Comparison of ENCODE assay signal across 8 cellular contexts in the genomic region with DNA sequence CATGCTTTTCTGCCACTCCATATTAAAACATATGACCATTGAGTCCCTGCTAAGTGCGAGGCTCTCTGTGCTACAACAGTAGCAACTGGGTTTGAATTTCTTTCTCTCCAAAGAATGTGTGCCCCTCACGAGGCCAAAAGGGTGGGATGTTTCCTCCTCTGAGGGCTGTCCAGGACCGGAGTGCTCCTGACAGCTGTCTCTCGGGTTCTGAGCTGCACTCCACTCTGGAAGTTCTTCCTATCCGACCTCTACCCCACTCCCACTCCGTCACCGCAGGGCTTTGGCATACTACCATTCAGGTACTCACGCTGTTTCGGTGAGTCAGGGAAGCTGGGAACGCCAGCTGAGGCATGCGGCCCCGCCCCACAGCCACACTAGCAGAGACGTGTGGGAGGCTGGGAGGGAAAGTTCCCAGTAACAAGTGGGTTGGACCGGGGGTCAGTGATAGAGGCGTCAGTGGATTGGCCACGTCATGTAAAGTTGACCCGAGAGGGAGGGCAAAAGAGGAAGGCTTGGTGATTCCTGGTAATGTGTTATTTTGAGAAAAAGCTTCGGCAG. TPM values are rescaled to one million over a fixed set of nuclear protein-coding genes. Genes with fewer than 3 reads are reported as not detected.
DNase-seq lines count a peak whose midpoint lies in the region; ATAC-seq and TF ChIP-seq lines count a peak whose summit lies in the region.

No MANE protein-coding gene starts in this region.

- H3K9me3 ChIP-seq in HUES6 (ENCODE audit: control insufficient read depth, insufficient read depth, low read depth, low read length) = no peaks in the 10 kb centered on the region
- no peaks in the 10 kb centered on the region for H3K9me3 ChIP-seq in osteoblast (ENCODE audit: low read depth, low read length)

- peak overlapping the region; percentile 81 for H3K9ac ChIP-seq in HUES6 (ENCODE audit: low read length)

- H4K20me1 ChIP-seq in osteoblast (ENCODE audit: insufficient read depth, low read length) = no peaks in the 10 kb centered on the region

- H3K4me1 ChIP-seq in HUES6 (ENCODE audit: control insufficient read depth, insufficient read depth, low read length) (peaks cover 17% of the 10 kb centered on the region), osteoblast (ENCODE audit: insufficient read depth, low read length) (peaks cover 21% of the 10 kb centered on the region), urinary bladder (ENCODE audit: insufficient read depth) (no peaks in the 10 kb centered on the region)

- peak overlapping the region; percentile 98 for H3K27ac Mint-ChIP-seq in activated naive CD8-positive, alpha-beta T cell

- peaks cover 45% of the 10 kb centered on the region for H3K4me1 Mint-ChIP-seq in activated naive CD8-positive, alpha-beta T cell (ENCODE audit: low read depth)

- WGBS in urinary bladder = 5% methylated on average over 18 of the region's 18 CpGs

- H3K79me2 ChIP-seq in osteoblast (ENCODE audit: insufficient read depth, low read length) = peaks cover 30% of the 10 kb centered on the region

- peak; percentile 46 for DNase-seq in DMS114 treated with DMSO at 0.1 percent for 48 hours (lab: John Stamatoyannopoulos, UW; ENCODE audit: unreplicated experiment)
- DNase-seq in RPMI8226 = peak; percentile 92
- peak; percentile 89 for DNase-seq in Right ventricle myocardium inferior (ENCODE audit: missing footprints)
- peak; percentile 97 for DNase-seq in osteoblast (ENCODE audit: insufficient read length, low spot score, missing footprints)

- no peak for TF ChIP-seq CTCF in osteoblast (IDR thresholded peaks at IDR 0.05; ENCODE audit: extremely low read depth, low read depth, low read length)

- H3K9me3 Mint-ChIP-seq in activated naive CD8-positive, alpha-beta T cell (ENCODE audit: low read depth) = no peaks in the 10 kb centered on the region

- H3K36me3 ChIP-seq in HUES6 (ENCODE audit: control insufficient read depth, insufficient read depth, low read length) (peaks cover 9% of the 10 kb centered on the region; the same call in 1 of the 2 replicates), osteoblast (ENCODE audit: insufficient read depth, low read length) (peaks cover 9% of the 10 kb centered on the region), urinary bladder (ENCODE audit: insufficient read depth) (no peaks in the 10 kb centered on the region)

- H3K4me3 ChIP-seq in HUES6 (ENCODE audit: low read depth, low read length) = peak overlapping the region; percentile 89
- H3K4me3 ChIP-seq in osteoblast (ENCODE audit: insufficient read depth, low read length) = peak overlapping the region; percentile 77
- H3K4me3 ChIP-seq in urinary bladder (ENCODE audit: low read depth, low read length) = peak overlapping the region; percentile 56

- peak overlapping the region; percentile 84 for H3K4me2 ChIP-seq in osteoblast (ENCODE audit: insufficient read depth, low read length)

- intact Hi-C loops in Right ventricle myocardium inferior (cut with DNase I) = no loop called here

- H3K27ac ChIP-seq in HUES6 (ENCODE audit: low read depth, low read length) (peak overlapping the region; percentile 21; the same call in 1 of the 2 replicates), osteoblast (ENCODE audit: low read depth, low read length) (peak overlapping the region; percentile 97), urinary bladder (ENCODE audit: low read depth) (peak overlapping the region; percentile 98)

- H3K27me3 ChIP-seq in HUES6 (ENCODE audit: control insufficient read depth, insufficient read depth, low read length) = peaks cover 4% of the 10 kb centered on the region; the same call in 1 of the 2 replicates
- H3K27me3 ChIP-seq in osteoblast (ENCODE audit: insufficient read depth, low read length) = peaks cover 4% of the 10 kb centered on the region

- H3K4me3 Mint-ChIP-seq in activated naive CD8-positive, alpha-beta T cell = peak overlapping the region; percentile 98

- H3K27me3 Mint-ChIP-seq in activated naive CD8-positive, alpha-beta T cell = no peaks in the 10 kb centered on the region

- H3K36me3 Mint-ChIP-seq in activated naive CD8-positive, alpha-beta T cell = peaks cover 4% of the 10 kb centered on the region

- peak; percentile 70 for ATAC-seq in Right ventricle myocardium inferior
- ATAC-seq in GM21619 (IDR thresholded peaks at IDR 0.05; ENCODE audit: unreplicated experiment) = no peak

- peak overlapping the region; percentile 66 for H2AFZ ChIP-seq in osteoblast (ENCODE audit: low read length)

RNA-seq across cellular contexts. Expression of a gene that starts 0.7 kb away (rescaled TPM):
- total RNA-seq in Right ventricle myocardium inferior (9.3 TPM), osteoblast (34.5 and 38.0 TPM in 2 replicates), urinary bladder (19.5 TPM)
- polyA plus RNA-seq in urinary bladder = 31.7 TPM

RNA-seq across cellular contexts. Expression of a gene that starts 5.4 kb away (rescaled TPM):
- 55.7 TPM for total RNA-seq in Right ventricle myocardium inferior
- total RNA-seq in osteoblast = 15.9 and 34.4 TPM in 2 replicates
- 15.8 TPM for total RNA-seq in urinary bladder
- polyA plus RNA-seq in urinary bladder = 205 TPM

RNA-seq across cellular contexts. Expression of a gene that starts 7.3 kb away (rescaled TPM):
- total RNA-seq in Right ventricle myocardium inferior (43.9 TPM), osteoblast (0.36 and 0.88 TPM in 2 replicates), urinary bladder (31.1 TPM)
- 44.6 TPM for polyA plus RNA-seq in urinary bladder

RNA-seq across cellular contexts. Expression of a gene that starts 38.2 kb away (rescaled TPM):
- 118 TPM for total RNA-seq in Right ventricle myocardium inferior
- total RNA-seq in osteoblast = 112 and 117 TPM in 2 replicates
- 53.0 TPM for total RNA-seq in urinary bladder
- 266 TPM for polyA plus RNA-seq in urinary bladder

RNA-seq across cellular contexts. Expression of a gene that starts 38.7 kb away (rescaled TPM):
- 0.16 TPM for total RNA-seq in Right ventricle myocardium inferior
- total RNA-seq in osteoblast = 3.2 and 3.3 TPM in 2 replicates
- total RNA-seq in urinary bladder = 0.85 TPM
- polyA plus RNA-seq in urinary bladder = 1.1 TPM

Comparison
In these comparisons a context has a peak if more than half of its experiments do, and no peak if none do; other contexts are left out.
1. DNase-seq: peak in every context shown above with its lines; median percentile 97 in osteoblast; 92 in RPMI8226; 89 in Right ventricle myocardium inferior; 46 in DMS114 treated with DMSO at 0.1 percent for 48 hours.
2. H3K27ac ChIP-seq: peak in every context shown above with its lines; median percentile 98 in urinary bladder; 97 in osteoblast; 21 in HUES6.
3. RNA of a gene that starts 7.3 kb away (total RNA-seq): 43.9 TPM in Right ventricle myocardium inferior (single experiment) and 31.1 TPM in urinary bladder (single experiment); 0.36 to 0.88 TPM in osteoblast; every median in the first group is over 10 times any median in the second.
4. Peak in every context shown above with its lines, with median percentiles within 50 percentile points of each other: H3K4me3 ChIP-seq.